ENCODE assay signal across 8 cellular contexts in genomic region chr10:62264702-62265436, GRCh38. TPM values are rescaled to one million over a fixed set of nuclear protein-coding genes. Genes with fewer than 3 reads are reported as not detected.
DNase-seq lines count a peak whose midpoint lies in the region; ATAC-seq and TF ChIP-seq lines count a peak whose summit lies in the region.

No MANE protein-coding gene starts in this region.

- no peaks in the 10 kb centered on the region for H4K20me1 ChIP-seq in hepatocyte (ENCODE audit: insufficient read depth, poor library complexity, severe bottlenecking)

- in situ Hi-C loops in KBM-7 (cut with MboI; ENCODE audit: low pct_unique_long_range_greater_than_20kb, low sequenced_read_pairs): no loop called here

- no peaks in the 10 kb centered on the region for H3K36me3 ChIP-seq in BJ (ENCODE audit: control insufficient read depth, insufficient read depth, low read length)
- no peaks in the 10 kb centered on the region for H3K36me3 ChIP-seq in hepatocyte (replicated peaks; ENCODE audit: insufficient read depth, low read depth)
- H3K36me3 ChIP-seq in stomach: no peaks in the 10 kb centered on the region

- no peak overlapping the region for H2AFZ ChIP-seq in hepatocyte

- CTCF ChIA-PET in BJ (lab: Yijun Ruan, JAX) (interaction anchor here (0.6 to 2.0 kb wide), 20 partner anchors 13 to 1124 kb away, joined by 3 to 18 read pairs (median 3); no protein-coding TSS in a partner anchor), WTC11 (lab: Charles Lee) (interaction anchor here (0.5 to 2.3 kb wide), 14 partner anchors 15 to 429 kb away, joined by 3 to 11 read pairs (median 3); partner anchors contain the start of gene ARID5B)

- H3K4me1 ChIP-seq in hepatocyte (ENCODE audit: insufficient read depth): peaks cover 3% of the 10 kb centered on the region
- H3K4me1 ChIP-seq in stomach: peaks cover 4 to 17% (median 12%) of the 10 kb centered on the region in 4 donors

- H3K27ac ChIP-seq in hepatocyte (peak overlapping the region; percentile 6), stomach (no peak overlapping the region)

- no peak for TF ChIP-seq POLR2A in stomach (IDR thresholded peaks at IDR 0.05)

- H3K27ac Mint-ChIP-seq in WTC11: no peak overlapping the region

- intact Hi-C loops in stomach (cut with DNase I; ENCODE audit: low total_unique reads): no loop called here

- no peaks in the 10 kb centered on the region for H3K9me3 Mint-ChIP-seq in WTC11

- H3K9me3 ChIP-seq in hepatocyte (ENCODE audit: low read depth) (no peaks in the 10 kb centered on the region), stomach (no peaks in the 10 kb centered on the region)

- H3K4me3 Mint-ChIP-seq in WTC11: 0 out of 2 replicates have a peak overlapping the region, but pooled peaks have one; percentile 15

- DNase-seq in BJ (ENCODE audit: low read depth) (peak; percentile 76), KBM-7 (peak; percentile 77), WTC11 (ENCODE audit: low spot score) (no peak), hepatocyte (ENCODE audit: low spot score) (peak; percentile 72), stomach (no peak), GM19238 (ENCODE audit: insufficient read length, low spot score) (no peak), GF-D8 (lab: John Stamatoyannopoulos, UW) (no peak)

- no peaks in the 10 kb centered on the region for H3K9me2 ChIP-seq in hepatocyte (replicated peaks; ENCODE audit: insufficient read depth)

- H3K27me3 Mint-ChIP-seq in WTC11 (ENCODE audit: low read depth): peaks cover 2% of the 10 kb centered on the region

- POLR2A ChIA-PET in BJ (lab: Charles Lee) (no interaction called here), WTC11 (lab: Charles Lee) (interaction anchor here (0.7 kb wide), 1 partner anchor 17 kb away, joined by 3 read pairs; no protein-coding TSS in a partner anchor)

- TF ChIP-seq EP300 in stomach (IDR thresholded peaks at IDR 0.05): no peak

- H3K4me3 ChIP-seq in BJ (ENCODE audit: low read depth, low read length) (no peak overlapping the region), hepatocyte (no peak overlapping the region), stomach (no peak overlapping the region)

- H3K27me3 ChIP-seq in BJ (ENCODE audit: control insufficient read depth, insufficient read depth, low read length): no peaks in the 10 kb centered on the region; the same call in 1 of the 2 replicates
- no peaks in the 10 kb centered on the region for H3K27me3 ChIP-seq in hepatocyte
- H3K27me3 ChIP-seq in stomach: peaks cover 0 to 10% (median 0%) of the 10 kb centered on the region in 3 donors

- ATAC-seq in GM18499 (IDR thresholded peaks at IDR 0.05; ENCODE audit: insufficient read depth, unreplicated experiment): peak; percentile 67
- peak; percentile 59 for ATAC-seq in WTC11

- H3K4me2 ChIP-seq in hepatocyte: no peak overlapping the region

- WGBS in hepatocyte (ENCODE audit: low lambda C conversion rate, missing lambda C conversion rate): 53% methylated on average over 1 of the region's 1 CpG
- WGBS in stomach, 5 donors: 9 to 26% (median 24%) methylated on average over 1 of the region's 1 CpG

- H3K79me2 ChIP-seq in hepatocyte: peaks cover 31% of the 10 kb centered on the region

- peaks cover 38% of the 10 kb centered on the region for H3K4me1 Mint-ChIP-seq in WTC11

- TF ChIP-seq CTCF in BJ (IDR thresholded peaks at IDR 0.05; ENCODE audit: insufficient read depth, low read depth, low read length): peak; percentile 62
- peak; percentile 36 for TF ChIP-seq CTCF in WTC11 (IDR thresholded peaks at IDR 0.05)
- peak; percentile 64 for TF ChIP-seq CTCF in hepatocyte (IDR thresholded peaks at IDR 0.05; ENCODE audit: poor library complexity)
- peak in 5 of 7 experiments; percentile 25 to 55 (median 53) for TF ChIP-seq CTCF in stomach (IDR thresholded peaks at IDR 0.05)

- peaks cover 13% of the 10 kb centered on the region; the same call in 1 of the 2 replicates for H3K36me3 Mint-ChIP-seq in WTC11

TF ChIP-seq in WTC11, 78 proteins besides CTCF, POLR2A, EP300 and RAD21:
- no peak for TF ChIP-seq USF2 (CRISPR knock-in tag; IDR thresholded peaks at IDR 0.05)
- no peak for TF ChIP-seq SP1 (CRISPR knock-in tag; conservative IDR thresholded peaks at IDR 0.05)
- no peak for TF ChIP-seq ERG (CRISPR knock-in tag; IDR thresholded peaks at IDR 0.05)
- TF ChIP-seq NR3C1 (CRISPR knock-in tag; conservative IDR thresholded peaks at IDR 0.05; ENCODE audit: low read depth): no peak
- no peak for TF ChIP-seq MAX (CRISPR knock-in tag; IDR thresholded peaks at IDR 0.05)
- TF ChIP-seq ETV6 (CRISPR knock-in tag; IDR thresholded peaks at IDR 0.05): no peak
- no peak for TF ChIP-seq NR2C2 (CRISPR knock-in tag; IDR thresholded peaks at IDR 0.05)
- TF ChIP-seq ATF1 (CRISPR knock-in tag; IDR thresholded peaks at IDR 0.05): no peak
- no peak for TF ChIP-seq SMAD3 (CRISPR knock-in tag; IDR thresholded peaks at IDR 0.05; ENCODE audit: borderline replicate concordance)
- TF ChIP-seq NFYB (CRISPR knock-in tag; conservative IDR thresholded peaks at IDR 0.05; ENCODE audit: low read depth): no peak; the same call in 1 of the 2 replicates
- TF ChIP-seq IRF1 (CRISPR knock-in tag; IDR thresholded peaks at IDR 0.05): no peak
- TF ChIP-seq CDX4 (CRISPR knock-in tag; IDR thresholded peaks at IDR 0.05; ENCODE audit: borderline replicate concordance): no peak
- no peak for TF ChIP-seq ZNF219 (CRISPR knock-in tag; IDR thresholded peaks at IDR 0.05; ENCODE audit: borderline replicate concordance)
- no peak for TF ChIP-seq ZNF671 (CRISPR knock-in tag; IDR thresholded peaks at IDR 0.05)
- TF ChIP-seq TEAD1 (CRISPR knock-in tag; IDR thresholded peaks at IDR 0.05): no peak
- TF ChIP-seq E2F1 (CRISPR knock-in tag; IDR thresholded peaks at IDR 0.05): no peak
- no peak for TF ChIP-seq ZBTB21 (CRISPR knock-in tag; IDR thresholded peaks at IDR 0.05; ENCODE audit: borderline replicate concordance)
- TF ChIP-seq PREB (CRISPR knock-in tag; IDR thresholded peaks at IDR 0.05; ENCODE audit: borderline replicate concordance): no peak
- TF ChIP-seq OVOL2 (CRISPR knock-in tag; IDR thresholded peaks at IDR 0.05; ENCODE audit: borderline replicate concordance): no peak
- TF ChIP-seq ZNF121 (CRISPR knock-in tag; IDR thresholded peaks at IDR 0.05): no peak
TF ChIP-seq in WTC11: peak in this region for 0.

RNA-seq across cellular contexts. Expression of gene RTKN2, which starts 3.8 kb away (rescaled TPM):
- polyA plus RNA-seq in BJ (2011; rRNA removed) (1.5 and 3.1 TPM in 2 replicates), hepatocyte (0.68 and 2.2 TPM in 2 replicates), stomach (1 to 10 TPM in 1 of 3 donors, under 1 TPM in 2; 0.15 to 3.0 (median 0.68) TPM)
- polyA minus RNA-seq in BJ (2011; rRNA and poly(A)+ RNA removed): 1.6 and 2.0 TPM in 2 replicates
- total RNA-seq in WTC11 (2021) (16.7 to 20.5 TPM (median 16.8 TPM) in 3 replicates), hepatocyte (5.3 and 6.6 TPM in 2 replicates), stomach (1 to 10 TPM in 2 of 5 donors, under 1 TPM in 1, not detected in 2; 0.58 to 8.4 (median 2.9) TPM)

Comparison
In these comparisons a context has a peak if more than half of its experiments do, and no peak if none do; other contexts are left out.
1. DNase-seq: peak in BJ (single experiment), KBM-7 (single experiment) and hepatocyte (single experiment); none in WTC11 (single experiment), stomach (single experiment), GM19238 (single experiment) and GF-D8 (single experiment).
2. Peak in every context shown above with its lines, with median percentiles within 50 percentile points of each other: CTCF ChIP-seq.